16 cellular contexts compared by ENCODE assay signal in genomic region chr7:42315631-42316030, GRCh38.
DNase-seq lines count a peak whose midpoint lies in the region; FAIRE-seq and TF ChIP-seq lines count a peak whose summit lies in the region.
"Had no signal": no experiment of that assay in that cellular context is flagged by ENCODE, and none has a peak within 500 bp of the region (broad histone marks: within the 10 kb centered on the region; RNA-seq: fewer than 3 reads in every experiment).

No MANE protein-coding gene starts in this region.

- H4K20me1 ChIP-seq in astrocyte (ENCODE audit: insufficient read depth, low read length): no peaks in the 10 kb centered on the region

- H3K4me3 Mint-ChIP-seq in astrocyte (ENCODE audit: unreplicated experiment): no peak overlapping the region
- H3K4me3 Mint-ChIP-seq: activated naive CD8-positive, alpha-beta T cell; dendritic cell treated with granulocyte-macrophage colony-stimulating factor and Interleukin-4, amounts not matched to agents 40 ng/mL and 50 ng/mL, for 4 days; GM23338; nephron had no signal

- CTCF ChIA-PET in HEK293T (lab: Yijun Ruan, JAX): no interaction called here

- H3K4me1 Mint-ChIP-seq in astrocyte (ENCODE audit: low read depth, unreplicated experiment): peaks cover 19% of the 10 kb centered on the region

- POLR2A ChIA-PET in HEK293T (lab: Yijun Ruan, JAX): no interaction called here

- no peaks in the 10 kb centered on the region for H3K36me3 Mint-ChIP-seq in astrocyte (ENCODE audit: low read depth, unreplicated experiment)
- H3K36me3 Mint-ChIP-seq: activated naive CD8-positive, alpha-beta T cell had no signal

- no peak overlapping the region for H3K9ac ChIP-seq in astrocyte (ENCODE audit: low read length)

- peaks cover 12% of the 10 kb centered on the region for H3K27me3 ChIP-seq in astrocyte (ENCODE audit: insufficient read depth, low read length)

- peaks cover 3% of the 10 kb centered on the region for H3K9me3 Mint-ChIP-seq in astrocyte (ENCODE audit: unreplicated experiment)

- peak overlapping the region; percentile 82 for H3K4me2 ChIP-seq in astrocyte (ENCODE audit: low read length)
- H3K4me2 ChIP-seq: GM23338 had no signal

- peak; percentile 30 for DNase-seq in A172 (ENCODE audit: low spot score)
- peak; percentile 13 for DNase-seq in HEK293T (ENCODE audit: extremely low spot score)
- peak; percentile 61 for DNase-seq in astrocyte (ENCODE audit: low read depth)
- DNase-seq in glomerular visceral epithelial cell (ENCODE audit: extremely low spot score): peak; percentile 1
- DNase-seq in HuH-7 (ENCODE audit: low spot score): no peak
- no peak for DNase-seq in T-helper 1 cell
- DNase-seq in T1000 (lab: John Stamatoyannopoulos, UW): no peak
- DNase-seq in midbrain (lab: John Stamatoyannopoulos, UW): no peak
- DNase-seq: 8988T, left cardiac atrium, NCI-H1417, NCI-H510A had no signal

- peak overlapping the region; percentile 38 for H3K4me3 ChIP-seq in astrocyte (ENCODE audit: insufficient read depth, low read depth, low read length)
- H3K4me3 ChIP-seq: GM23338 had no signal

- no peak for TF ChIP-seq CTCF in astrocyte (IDR thresholded peaks at IDR 0.05; ENCODE audit: insufficient read depth, low read depth, low read length)

- H3K4me1 ChIP-seq in astrocyte (ENCODE audit: insufficient read depth, low read length): peaks cover 14% of the 10 kb centered on the region

- H3K27ac ChIP-seq in astrocyte (ENCODE audit: low read depth, low read length): peak overlapping the region; percentile 27

- H3K27me3 Mint-ChIP-seq in astrocyte (ENCODE audit: low read depth, unreplicated experiment): no peaks in the 10 kb centered on the region

- peak overlapping the region; percentile 76 for H3K27ac Mint-ChIP-seq in astrocyte (ENCODE audit: unreplicated experiment)
- H3K27ac Mint-ChIP-seq: activated naive CD8-positive, alpha-beta T cell; dendritic cell treated with granulocyte-macrophage colony-stimulating factor and Interleukin-4, amounts not matched to agents 40 ng/mL and 50 ng/mL, for 4 days; GM23338 had no signal

- H3K9me3 ChIP-seq in astrocyte (ENCODE audit: insufficient read depth, low read depth, low read length): no peaks in the 10 kb centered on the region

- no peak overlapping the region for H2AFZ ChIP-seq in astrocyte (ENCODE audit: low read depth, low read length)

- no peaks in the 10 kb centered on the region for H3K79me2 ChIP-seq in astrocyte (ENCODE audit: insufficient read depth, low read length)

- peak; percentile 5 for FAIRE-seq in astrocyte (lab: Jason Lieb, UNC)

- no peaks in the 10 kb centered on the region for H3K36me3 ChIP-seq in astrocyte (ENCODE audit: insufficient read depth, low read length)

TF ChIP-seq in HEK293T, 16 proteins besides CTCF, POLR2A, EP300 and RAD21:
- TF ChIP-seq ZNF384 (IDR thresholded peaks at IDR 0.05): peak; percentile 64; the same call in 1 of the 2 replicates
- TF ChIP-seq SUZ12 (IDR thresholded peaks at IDR 0.05): no peak

Comparison
In these comparisons a context has a peak if more than half of its experiments do, and no peak if none do; other contexts are left out.
1. DNase-seq: peak in A172 (single experiment), HEK293T (single experiment), astrocyte (single experiment) and glomerular visceral epithelial cell (single experiment); none in HuH-7 (single experiment), T-helper 1 cell (0 of 5), T1000 (single experiment) and midbrain (single experiment).